ENCODE assay signal across 9 cellular contexts in the genomic region with DNA sequence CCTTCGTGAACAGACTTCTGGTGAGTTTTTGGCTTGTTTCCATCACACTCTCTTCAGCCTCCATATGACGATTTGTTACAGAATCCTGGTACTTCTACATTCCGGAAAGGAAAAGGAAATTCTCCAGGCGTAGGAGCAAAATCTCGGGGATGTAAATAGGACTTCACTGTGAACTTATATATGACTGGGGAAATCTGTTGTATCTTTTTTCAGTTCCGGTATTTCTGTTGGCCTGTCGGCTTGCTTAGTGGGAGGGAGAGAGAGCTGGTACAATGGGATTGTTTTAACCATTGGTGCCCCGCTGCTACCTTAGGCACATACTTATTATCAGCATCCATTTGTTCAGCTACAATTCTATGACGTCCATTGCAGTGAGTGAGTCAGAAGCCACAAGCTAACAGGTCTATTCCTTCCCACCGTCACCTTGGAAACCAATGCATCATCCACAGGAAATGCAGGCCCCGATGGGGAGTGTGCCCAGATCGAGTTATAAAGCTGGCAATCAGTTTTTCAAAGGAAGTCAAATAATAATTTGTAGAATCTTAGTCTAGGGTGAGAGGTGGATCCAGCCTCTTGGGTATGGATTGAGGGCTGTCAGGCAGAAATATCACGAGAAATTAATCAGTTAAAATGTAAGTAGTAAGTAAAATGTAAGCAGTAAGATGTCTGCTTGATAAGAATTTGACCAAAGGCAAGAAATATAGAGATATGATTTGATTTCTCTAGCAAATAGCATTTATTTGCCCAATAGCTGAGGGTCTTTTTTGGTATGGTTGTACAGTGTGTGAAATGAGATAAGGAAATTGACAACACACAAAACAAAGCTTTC.
A peak's percentile ranks its signal among the peaks of the same experiment; 100 is the strongest.
DNase-seq lines count a peak whose midpoint lies in the region; ATAC-seq and TF ChIP-seq lines count a peak whose summit lies in the region.
"Had no signal": no experiment of that assay in that cellular context is flagged by ENCODE, and none has a peak within 500 bp of the region (broad histone marks: within the 10 kb centered on the region; RNA-seq: fewer than 3 reads in every experiment).

No MANE protein-coding gene starts in this region.

- H3K27me3 Mint-ChIP-seq in activated CD4-positive, alpha-beta memory T cell treated with anti-CD3 and anti-CD28 coated beads, Interleukin-2, amount 10 ng/mL, durations not matched to agents 7 days and 5 days, result no peaks in the 10 kb centered on the region
- H3K27me3 Mint-ChIP-seq in progenitor cell of endocrine pancreas, result no peaks in the 10 kb centered on the region

- peaks cover 5% of the 10 kb centered on the region for H3K36me3 Mint-ChIP-seq in activated CD4-positive, alpha-beta memory T cell treated with anti-CD3 and anti-CD28 coated beads, Interleukin-2, amount 10 ng/mL, durations not matched to agents 7 days and 5 days (ENCODE audit: low read depth)
- no peaks in the 10 kb centered on the region for H3K36me3 Mint-ChIP-seq in progenitor cell of endocrine pancreas (ENCODE audit: insufficient read depth)

- H3K36me3 ChIP-seq in Loucy (ENCODE audit: insufficient read depth, low read length) (no peaks in the 10 kb centered on the region), neuron (ENCODE audit: insufficient read depth, low read length) (no peaks in the 10 kb centered on the region)

- H3K27me3 ChIP-seq in Loucy (ENCODE audit: insufficient read depth, low read length, poor library complexity, severe bottlenecking) (no peaks in the 10 kb centered on the region), dorsolateral prefrontal cortex (no peaks in the 10 kb centered on the region), neuron (ENCODE audit: insufficient read depth, low read length) (no peaks in the 10 kb centered on the region)

- peaks cover 68% of the 10 kb centered on the region for H3K4me1 Mint-ChIP-seq in activated CD4-positive, alpha-beta memory T cell treated with anti-CD3 and anti-CD28 coated beads, Interleukin-2, amount 10 ng/mL, durations not matched to agents 7 days and 5 days
- H3K4me1 Mint-ChIP-seq in progenitor cell of endocrine pancreas (ENCODE audit: low read depth), result no peaks in the 10 kb centered on the region

- peak overlapping the region; percentile 23 for H3K4me3 Mint-ChIP-seq in activated CD4-positive, alpha-beta memory T cell treated with anti-CD3 and anti-CD28 coated beads, Interleukin-2, amount 10 ng/mL, durations not matched to agents 7 days and 5 days
- no peak overlapping the region for H3K4me3 Mint-ChIP-seq in progenitor cell of endocrine pancreas (ENCODE audit: low read depth)

- H3K9ac ChIP-seq in Loucy (ENCODE audit: low read depth, low read length, poor library complexity, severe bottlenecking), result peak overlapping the region; percentile 3

- no peaks in the 10 kb centered on the region for H3K9me3 Mint-ChIP-seq in activated CD4-positive, alpha-beta memory T cell treated with anti-CD3 and anti-CD28 coated beads, Interleukin-2, amount 10 ng/mL, durations not matched to agents 7 days and 5 days
- H3K9me3 Mint-ChIP-seq in progenitor cell of endocrine pancreas (ENCODE audit: low read depth), result peaks cover 3% of the 10 kb centered on the region

- intact Hi-C loops in dorsolateral prefrontal cortex (cut with DNase I), result no loop called here

- DNase-seq in ACHN (peak; percentile 100), dorsolateral prefrontal cortex (peak in 6 of 10 donors; percentile 18 to 74 (median 56)), superior temporal gyrus (ENCODE audit: extremely low spot score) (peak; percentile 73), progenitor cell of endocrine pancreas (ENCODE audit: low spot score, unreplicated experiment) (no peak)
- peak; percentile 86 for DNase-seq in activated CD4-positive, alpha-beta memory T cell treated with anti-CD3 and anti-CD28 coated beads, Interleukin-2, amount 10 ng/mL, durations not matched to agents 7 days and 5 days

- peak overlapping the region; percentile 57 for H3K4me2 ChIP-seq in Loucy (ENCODE audit: low read depth, low read length, poor library complexity, severe bottlenecking)

- peak overlapping the region in 55 of 59 donors; percentile 5 to 85 (median 68) for H3K27ac ChIP-seq in dorsolateral prefrontal cortex

- H3K4me3 ChIP-seq in Loucy (ENCODE audit: low read length, poor library complexity, severe bottlenecking) (peak overlapping the region; percentile 50), dorsolateral prefrontal cortex (peak overlapping the region in 54 of 59 donors; percentile 1 to 57 (median 32)), neuron (ENCODE audit: low read length) (peak overlapping the region; percentile 41)

- no peaks in the 10 kb centered on the region for H3K9me2 ChIP-seq in Loucy (replicated peaks; ENCODE audit: low read depth, low read length)

- no peaks in the 10 kb centered on the region for H3K79me2 ChIP-seq in Loucy (ENCODE audit: insufficient read depth, low read length)

- in situ Hi-C loops in ACHN (cut with HindIII; ENCODE audit: low pct_ligation_motif_present, low pct_unique_long_range_greater_than_20kb, low sequenced_read_pairs), result no loop called here

- peak overlapping the region; percentile 84 for H3K27ac Mint-ChIP-seq in activated CD4-positive, alpha-beta memory T cell treated with anti-CD3 and anti-CD28 coated beads, Interleukin-2, amount 10 ng/mL, durations not matched to agents 7 days and 5 days
- H3K27ac Mint-ChIP-seq in progenitor cell of endocrine pancreas, result no peak overlapping the region

- POLR2A ChIA-PET in activated CD4-positive, alpha-beta memory T cell treated with anti-CD3 and anti-CD28 coated beads, Interleukin-2, amount 10 ng/mL, durations not matched to agents 7 days and 5 days (lab: Charles Lee), result interaction anchor here (0.8 to 6.1 kb wide), 12 partner anchors 9 to 266 kb away, joined by 3 to 71 read pairs (median 3); no protein-coding TSS in a partner anchor

- no peak for TF ChIP-seq CTCF in Loucy (conservative IDR thresholded peaks at IDR 0.05; ENCODE audit: low read length)
- no peak for TF ChIP-seq CTCF in dorsolateral prefrontal cortex (IDR thresholded peaks at IDR 0.05 in 54 of 56, conservative IDR thresholded peaks at IDR 0.05 in 2 of 56; ENCODE audit: low read depth in 1 of 56, partially characterized antibody in 56 of 56)
- TF ChIP-seq CTCF in progenitor cell of endocrine pancreas (IDR thresholded peaks at IDR 0.05; ENCODE audit: unreplicated experiment), result no peak

- H3K9me3 ChIP-seq in Loucy (ENCODE audit: insufficient read depth, low read depth, low read length), result no peaks in the 10 kb centered on the region
- H3K9me3 ChIP-seq in neuron (ENCODE audit: low read length), result no peaks in the 10 kb centered on the region

- H4K20me1 ChIP-seq in Loucy (ENCODE audit: insufficient read depth, low read length, poor library complexity, severe bottlenecking), result no peaks in the 10 kb centered on the region

- peaks cover 38% of the 10 kb centered on the region for H3K4me1 ChIP-seq in Loucy (ENCODE audit: insufficient read depth, low read length, poor library complexity, severe bottlenecking)
- H3K4me1 ChIP-seq in neuron (ENCODE audit: insufficient read depth, low read length), result peaks cover 15% of the 10 kb centered on the region

- H3F3A ChIP-seq in Loucy (ENCODE audit: low read depth), result no peaks in the 10 kb centered on the region

- H2AFZ ChIP-seq in Loucy (ENCODE audit: low read length), result peak overlapping the region; percentile 40
- H2AFZ ChIP-seq in neuron (ENCODE audit: low read depth, low read length), result peak overlapping the region; percentile 97

- ATAC-seq in HG02571 (IDR thresholded peaks at IDR 0.05; ENCODE audit: unreplicated experiment), result no peak
- ATAC-seq: left colon had no signal

- CTCF ChIA-PET in activated CD4-positive, alpha-beta memory T cell treated with anti-CD3 and anti-CD28 coated beads, Interleukin-2, amount 10 ng/mL, durations not matched to agents 7 days and 5 days (lab: Charles Lee), result interaction anchor here (0.7 to 1.3 kb wide), 7 partner anchors 104 to 419 kb away, joined by 3 to 4 read pairs (median 3); no protein-coding TSS in a partner anchor
